21 cellular contexts compared by ENCODE assay signal in genomic region chr18:58640428-58640805, GRCh38. TPM values are rescaled to one million over a fixed set of nuclear protein-coding genes. Genes with fewer than 3 reads are reported as not detected.
DNase-seq lines count a peak whose midpoint lies in the region; ATAC-seq, FAIRE-seq and TF ChIP-seq lines count a peak whose summit lies in the region.
"Had no signal": no experiment of that assay in that cellular context is flagged by ENCODE, and none has a peak within 500 bp of the region (broad histone marks: within the 10 kb centered on the region; RNA-seq: fewer than 3 reads in every experiment).

No MANE protein-coding gene starts in this region.

- FAIRE-seq in A549 (lab: Jason Lieb, UNC) (no peak), GM19239 (lab: Jason Lieb, UNC) (no peak)
- FAIRE-seq: HepG2 had no signal

- POLR2A ChIA-PET in A549 (lab: Yijun Ruan, JAX) (interaction anchor here (1.8 kb wide), 1 partner anchor 31 kb away, joined by 10 read pairs; the partner anchor contains the start of gene MALT1), HEK293T (lab: Yijun Ruan, JAX) (interaction anchor here (2.0 kb wide), 1 partner anchor 31 kb away, joined by 7 read pairs; the partner anchor contains the start of gene MALT1), WTC11 (lab: Charles Lee) (no interaction called here)

- H3K9me3 Mint-ChIP-seq in WTC11, result no peaks in the 10 kb centered on the region
- H3K9me3 Mint-ChIP-seq: activated CD4-positive, alpha-beta memory T cell treated with anti-CD3 and anti-CD28 coated beads for 36 hours; naive thymus-derived CD4-positive, alpha-beta T cell had no signal

- no peak overlapping the region; the same call in 1 of the 2 replicates for H3K27ac Mint-ChIP-seq in WTC11
- H3K27ac Mint-ChIP-seq: activated CD4-positive, alpha-beta memory T cell treated with anti-CD3 and anti-CD28 coated beads for 36 hours; activated naive CD8-positive, alpha-beta T cell; CD8-positive, alpha-beta memory T cell; naive thymus-derived CD4-positive, alpha-beta T cell had no signal

- peaks cover 15% of the 10 kb centered on the region for H3K4me1 Mint-ChIP-seq in WTC11

- H3K4me2 ChIP-seq in A549, result peak overlapping the region; percentile 55

- no peak overlapping the region for H3K4me3 Mint-ChIP-seq in WTC11
- H3K4me3 Mint-ChIP-seq: activated CD4-positive, alpha-beta memory T cell treated with anti-CD3 and anti-CD28 coated beads for 36 hours; activated naive CD8-positive, alpha-beta T cell; CD8-positive, alpha-beta memory T cell; naive thymus-derived CD4-positive, alpha-beta T cell had no signal

- H3K36me3 Mint-ChIP-seq in WTC11, result no peaks in the 10 kb centered on the region
- H3K36me3 Mint-ChIP-seq: activated CD4-positive, alpha-beta memory T cell treated with anti-CD3 and anti-CD28 coated beads for 36 hours had no signal

- CTCF ChIA-PET in A549 (lab: Yijun Ruan, JAX), result no interaction called here
- CTCF ChIA-PET in HEK293T (lab: Yijun Ruan, JAX), result interaction anchor here (0.6 kb wide), 2 partner anchors 15 to 124 kb away, joined by 3 to 4 read pairs; no protein-coding TSS in a partner anchor
- CTCF ChIA-PET in WTC11 (lab: Charles Lee), result interaction anchor here (1.0 to 1.7 kb wide), 3 partner anchors 29 to 124 kb away, joined by 3 to 7 read pairs (median 5); no protein-coding TSS in a partner anchor

- H3K9me3 ChIP-seq in A549, result no peaks in the 10 kb centered on the region
- H3K9me3 ChIP-seq in iPS-20b (ENCODE audit: insufficient read depth, low read depth, low read length), result no peaks in the 10 kb centered on the region

- H3K4me1 ChIP-seq in A549 (peaks cover 55% of the 10 kb centered on the region), iPS-20b (ENCODE audit: insufficient read depth, low read length) (peaks cover 31% of the 10 kb centered on the region)

- TF ChIP-seq CTCF in A549 (IDR thresholded peaks at IDR 0.05), result no peak
- no peak for TF ChIP-seq CTCF in WTC11 (IDR thresholded peaks at IDR 0.05)

- ATAC-seq in A549, result no peak
- peak; percentile 24 for ATAC-seq in WTC11
- no peak for ATAC-seq in HG03460 (IDR thresholded peaks at IDR 0.05; ENCODE audit: unreplicated experiment)
- no peak for ATAC-seq in GM18907 (IDR thresholded peaks at IDR 0.05; ENCODE audit: unreplicated experiment)
- ATAC-seq: HepG2; naive thymus-derived CD4-positive, alpha-beta T cell had no signal

- TF ChIP-seq POLR2A in A549 (IDR thresholded peaks at IDR 0.05; ENCODE audit: low read length), result no peak

- DNase-seq in A549 (ENCODE audit: low read depth in 1 of 2, low spot score in 1 of 2) (no peak), HEK293T (ENCODE audit: extremely low spot score) (no peak), WTC11 (ENCODE audit: low spot score) (no peak), substantia nigra (lab: John Stamatoyannopoulos, UW) (no peak), GM19239 (ENCODE audit: insufficient read length, low spot score) (no peak)
- DNase-seq: activated CD4-positive, alpha-beta memory T cell treated with anti-CD3 and anti-CD28 coated beads for 36 hours; activated T-cell treated with anti-CD3 and anti-CD28 coated beads, Interleukin-2, amount 50 U/mL, for 48 hours; caudate nucleus; CD8-positive, alpha-beta memory T cell; effector memory CD4-positive, alpha-beta T cell; GOT3; naive thymus-derived CD4-positive, alpha-beta T cell; NCI-H2081 treated with DMSO at 0.1 percent for 48 hours; NCI-H748 treated with DMSO at 0.1 percent for 48 hours had no signal

- 75% methylated on average over 4 of the region's 4 CpGs for WGBS in A549 (ENCODE audit: missing lambda C conversion rate)

- no peak for TF ChIP-seq EP300 in A549 (IDR thresholded peaks at IDR 0.05)

- H3K27me3 ChIP-seq in iPS-20b (ENCODE audit: insufficient read depth, low read length), result no peaks in the 10 kb centered on the region

- H3K4me3 ChIP-seq in A549, result no peak overlapping the region
- H3K4me3 ChIP-seq in iPS-20b (ENCODE audit: low read length), result peak overlapping the region; percentile 42
- H3K4me3 ChIP-seq: lung had no signal

- H3K27ac ChIP-seq in A549 (peak overlapping the region; percentile 54 to 89), iPS-20b (ENCODE audit: low read length) (peak overlapping the region; percentile 59), substantia nigra (ENCODE audit: low read depth, low read length, poor library complexity, severe bottlenecking) (no peak overlapping the region)
- H3K27ac ChIP-seq: RWPE1 had no signal

- H3K36me3 ChIP-seq in iPS-20b (ENCODE audit: insufficient read depth, low read depth, low read length), result no peaks in the 10 kb centered on the region

- TF ChIP-seq RAD21 in A549 (conservative IDR thresholded peaks at IDR 0.05 in 1 of 2, IDR thresholded peaks at IDR 0.05 in 1 of 2), result no peak

- peaks cover 10% of the 10 kb centered on the region for H3K27me3 Mint-ChIP-seq in WTC11 (ENCODE audit: low read depth)
- H3K27me3 Mint-ChIP-seq: activated CD4-positive, alpha-beta memory T cell treated with anti-CD3 and anti-CD28 coated beads for 36 hours; activated naive CD8-positive, alpha-beta T cell; CD8-positive, alpha-beta memory T cell had no signal

- peak overlapping the region; percentile 44; the same call in 1 of the 2 replicates for H3K9ac ChIP-seq in iPS-20b (ENCODE audit: low read depth, low read length)

TF ChIP-seq in A549, 52 proteins besides CTCF, POLR2A, EP300 and RAD21:
- no peak for TF ChIP-seq MYC (IDR thresholded peaks at IDR 0.05; ENCODE audit: borderline replicate concordance, low read length)
- no peak for TF ChIP-seq HOXB5 (CRISPR knock-in tag; IDR thresholded peaks at IDR 0.05)
- TF ChIP-seq FOSL2 (IDR thresholded peaks at IDR 0.05), result no peak
- no peak for TF ChIP-seq FOSL2 (CRISPR knock-in tag; IDR thresholded peaks at IDR 0.05)
- no peak for TF ChIP-seq BHLHE40 (IDR thresholded peaks at IDR 0.05; ENCODE audit: low read depth, low read length)
- no peak for TF ChIP-seq ZNF302 (CRISPR knock-in tag; IDR thresholded peaks at IDR 0.05)
- TF ChIP-seq JUNB (IDR thresholded peaks at IDR 0.05), result no peak
- TF ChIP-seq TFCP2L1 (CRISPR knock-in tag; IDR thresholded peaks at IDR 0.05), result no peak

TF ChIP-seq in HEK293T, 16 proteins besides CTCF, POLR2A, EP300 and RAD21:
- TF ChIP-seq NFRKB (IDR thresholded peaks at IDR 0.05) (no peak), PKNOX1 (IDR thresholded peaks at IDR 0.05) (peak; percentile 17; the same call in 1 of the 2 replicates)

TF ChIP-seq in WTC11, 78 proteins besides CTCF, POLR2A, EP300 and RAD21:
- TF ChIP-seq STAT6 (CRISPR knock-in tag; conservative IDR thresholded peaks at IDR 0.05; ENCODE audit: low read depth), result no peak
- TF ChIP-seq TEAD1 (CRISPR knock-in tag; IDR thresholded peaks at IDR 0.05), result no peak
TF ChIP-seq in WTC11: peak in this region for 0.

RNA-seq across cellular contexts. Expression of gene ALPK2, which starts 11.5 kb away (rescaled TPM):
- 19.2 and 22.0 TPM in 2 replicates for polyA plus RNA-seq in A549 (2011; rRNA removed)
- polyA plus RNA-seq in A549 (2012; cell fraction: cytosol; rRNA removed), result 3.9 and 4.3 TPM in 2 replicates
- polyA plus RNA-seq in A549 (2012; cell fraction: nucleus; rRNA removed), result 9.3 and 15.0 TPM in 2 replicates
- polyA plus RNA-seq in A549 (2017; fragmentation: RNase III; extraction: RNeasy Plus Mini Kit Qiagen cat#74134 plus additional on column Dnase treatment), result 39.0 to 43.8 TPM (median 41.2 TPM) in 3 replicates
- 25.5 and 25.8 TPM in 2 replicates for polyA minus RNA-seq in A549 (2011; rRNA and poly(A)+ RNA removed)
- total RNA-seq in WTC11 (2021), result 0.07 to 0.18 TPM (median 0.07 TPM) in 3 replicates
- polyA plus RNA-seq: naive thymus-derived CD4-positive, alpha-beta T cell had no signal

RNA-seq across cellular contexts. Expression of gene MALT1, which starts 30.8 kb away (rescaled TPM):
- polyA plus RNA-seq in A549 (2011; rRNA removed) (30.0 and 30.7 TPM in 2 replicates), A549 (2017; fragmentation: RNase III; extraction: RNeasy Plus Mini Kit Qiagen cat#74134 plus additional on column Dnase treatment) (28.0 to 34.0 TPM (median 33.3 TPM) in 3 replicates)
- 5.9 and 6.5 TPM in 2 replicates for polyA plus RNA-seq in A549 (2012; cell fraction: cytosol; rRNA removed)
- polyA plus RNA-seq in A549 (2012; cell fraction: nucleus; rRNA removed), result 3.8 and 5.5 TPM in 2 replicates
- 17.7 and 20.4 TPM in 2 replicates for polyA minus RNA-seq in A549 (2011; rRNA and poly(A)+ RNA removed)
- 11.2 to 13.6 TPM (median 13.2 TPM) in 3 replicates for total RNA-seq in WTC11 (2021)
